ENCODE assay signal across 8 cellular contexts in genomic region chr5:146877783-146878470, GRCh38. TPM values are rescaled to one million over a fixed set of nuclear protein-coding genes. Genes with fewer than 3 reads are reported as not detected.
DNase-seq lines count a peak whose midpoint lies in the region; ATAC-seq, FAIRE-seq and TF ChIP-seq lines count a peak whose summit lies in the region.

No MANE protein-coding gene starts in this region.

- no peak overlapping the region for H3K27ac ChIP-seq in BLaER1 treated with 17β-estradiol and CSF1 and Interleukin-3, amounts not matched to agents 10 nM and 100 nM
- H3K27ac ChIP-seq in WERI-Rb-1 = no peak overlapping the region
- no peak overlapping the region for H3K27ac ChIP-seq in ectodermal cell (ENCODE audit: insufficient read depth, low read depth, low read length, poor library complexity, severe bottlenecking)
- H3K27ac ChIP-seq in stomach = no peak overlapping the region

- H3K27me3 ChIP-seq in BLaER1 treated with 17β-estradiol and CSF1 and Interleukin-3, amounts not matched to agents 10 nM and 100 nM = peaks cover 31 to 50% (median 39%) of the 10 kb centered on the region in 11 experiments
- H3K27me3 ChIP-seq in WERI-Rb-1 (ENCODE audit: insufficient read depth, low read depth, severe bottlenecking) (peaks cover 27% of the 10 kb centered on the region), ectodermal cell (ENCODE audit: control insufficient read depth, insufficient read depth, low read length, poor library complexity, severe bottlenecking) (peaks cover 41% of the 10 kb centered on the region), stomach (peaks cover 0 to 51% (median 20%) of the 10 kb centered on the region in 3 donors)

- no peaks in the 10 kb centered on the region for H3K4me1 Mint-ChIP-seq in memory B cell

- H3K9me3 Mint-ChIP-seq in memory B cell = peaks cover 2% of the 10 kb centered on the region

- no peak overlapping the region for H3K9ac ChIP-seq in BLaER1 treated with 17β-estradiol and CSF1 and Interleukin-3, amounts not matched to agents 10 nM and 100 nM

- no peak for ATAC-seq in memory B cell (ENCODE audit: low read depth)

- H3K27ac Mint-ChIP-seq in memory B cell = no peak overlapping the region

- H3K36me3 ChIP-seq in BLaER1 treated with 17β-estradiol and CSF1 and Interleukin-3, amounts not matched to agents 10 nM and 100 nM = no peaks in the 10 kb centered on the region
- H3K36me3 ChIP-seq in WERI-Rb-1 = no peaks in the 10 kb centered on the region
- no peaks in the 10 kb centered on the region for H3K36me3 ChIP-seq in ectodermal cell (ENCODE audit: control insufficient read depth, insufficient read depth, low read length)
- no peaks in the 10 kb centered on the region for H3K36me3 ChIP-seq in stomach

- DNase-seq in H54 (ENCODE audit: insufficient read length, low spot score) = peak; percentile 42
- peak; percentile 18 for DNase-seq in WERI-Rb-1
- no peak for DNase-seq in memory B cell (ENCODE audit: low spot score in 2 of 2)
- no peak for DNase-seq in stomach
- no peak for DNase-seq in foreskin melanocyte
- no peak for DNase-seq in NCI-H510A treated with DMSO at 0.1 percent for 48 hours (lab: John Stamatoyannopoulos, UW)

- H3K36me3 Mint-ChIP-seq in memory B cell = no peaks in the 10 kb centered on the region

- H3K4me2 ChIP-seq in BLaER1 treated with 17β-estradiol and CSF1 and Interleukin-3, amounts not matched to agents 10 nM and 100 nM = peak overlapping the region; percentile 73 to 85 (median 81)

- TF ChIP-seq POLR2A in H54 (IDR thresholded peaks at IDR 0.05; ENCODE audit: low read depth, low read length) (no peak), stomach (IDR thresholded peaks at IDR 0.05) (no peak)

- peaks cover 12% of the 10 kb centered on the region for H3K27me3 Mint-ChIP-seq in memory B cell

- no peak for TF ChIP-seq EP300 in stomach (IDR thresholded peaks at IDR 0.05)

- TF ChIP-seq CTCF in WERI-Rb-1 (IDR thresholded peaks at IDR 0.05; ENCODE audit: low read depth, low read length) (no peak), stomach (IDR thresholded peaks at IDR 0.05) (no peak)

- peak overlapping the region; percentile 49 for H3K4me3 Mint-ChIP-seq in memory B cell

- 0 to 1% methylated on average over 58 of the region's 58 CpGs for WGBS in ectodermal cell, 2 experiments
- 0 to 2% (median 0%) methylated on average over 34 to 58 of the region's 58 CpGs for WGBS in stomach, 5 donors

- intact Hi-C loops in stomach (cut with DNase I; ENCODE audit: low total_unique reads) = no loop called here

- FAIRE-seq in H54 (lab: Jason Lieb, UNC) = no peak

- H3K4me3 ChIP-seq in BLaER1 treated with 17β-estradiol and CSF1 and Interleukin-3, amounts not matched to agents 10 nM and 100 nM = peak overlapping the region; percentile 39 to 67 (median 54)
- H3K4me3 ChIP-seq in WERI-Rb-1 (ENCODE audit: low read depth, low read length) (peak overlapping the region; percentile 51), ectodermal cell (ENCODE audit: insufficient read depth, low read depth, low read length) (peak overlapping the region; percentile 69), stomach (peak overlapping the region; percentile 48 to 65 (median 57))

- H3K9me3 ChIP-seq in BLaER1 treated with 17β-estradiol and CSF1 and Interleukin-3, amounts not matched to agents 10 nM and 100 nM (replicated peaks in 1 of 11) = peaks cover 0 to 6% (median 0%) of the 10 kb centered on the region in 11 experiments; a peak in 3 of 22 replicates
- H3K9me3 ChIP-seq in WERI-Rb-1 (ENCODE audit: severe bottlenecking) (no peaks in the 10 kb centered on the region), ectodermal cell (ENCODE audit: control insufficient read depth, low read length) (no peaks in the 10 kb centered on the region), stomach (no peaks in the 10 kb centered on the region)

- peaks cover 0 to 16% (median 6%) of the 10 kb centered on the region in 10 experiments; a peak in 8 of 20 replicates for H3K4me1 ChIP-seq in BLaER1 treated with 17β-estradiol and CSF1 and Interleukin-3, amounts not matched to agents 10 nM and 100 nM
- H3K4me1 ChIP-seq in ectodermal cell (ENCODE audit: control insufficient read depth, insufficient read depth, low read length) = peaks cover 7% of the 10 kb centered on the region
- H3K4me1 ChIP-seq in stomach = peaks cover 19 to 25% (median 22%) of the 10 kb centered on the region in 4 donors

- H4K20me1 ChIP-seq in BLaER1 treated with 17β-estradiol and CSF1 and Interleukin-3, amounts not matched to agents 10 nM and 100 nM = no peaks in the 10 kb centered on the region

RNA-seq across cellular contexts. Expression of gene PPP2R2B, which starts 0.6 kb away (rescaled TPM):
- 7.7 TPM for polyA plus RNA-seq in ectodermal cell (2013, experiment 1 of 4)
- 5.9 TPM for polyA plus RNA-seq in ectodermal cell (2013, experiment 2 of 4)
- 9.0 TPM for polyA plus RNA-seq in ectodermal cell (2013, experiment 3 of 4)
- 9.8 TPM for polyA plus RNA-seq in ectodermal cell (2013, experiment 4 of 4)
- total RNA-seq in stomach = 1 to 10 TPM in 2 of 5 donors, under 1 TPM in 2, not detected in 1; under 0.01 to 4.6 (median 0.80) TPM
- polyA plus RNA-seq in stomach = under 1 TPM; 0.25 to 0.76 (median 0.75) TPM

Comparison
In these comparisons a context has a peak if more than half of its experiments do, and no peak if none do; other contexts are left out.
1. DNase-seq: peak in H54 (single experiment) and WERI-Rb-1 (single experiment); none in memory B cell (0 of 2), stomach (single experiment), foreskin melanocyte (single experiment) and NCI-H510A treated with DMSO at 0.1 percent for 48 hours (single experiment).
2. Peak in every context shown above with its lines, with median percentiles within 50 percentile points of each other: H3K4me3 ChIP-seq.